ENCODE assay signal across 1 cellular context in the genomic region with DNA sequence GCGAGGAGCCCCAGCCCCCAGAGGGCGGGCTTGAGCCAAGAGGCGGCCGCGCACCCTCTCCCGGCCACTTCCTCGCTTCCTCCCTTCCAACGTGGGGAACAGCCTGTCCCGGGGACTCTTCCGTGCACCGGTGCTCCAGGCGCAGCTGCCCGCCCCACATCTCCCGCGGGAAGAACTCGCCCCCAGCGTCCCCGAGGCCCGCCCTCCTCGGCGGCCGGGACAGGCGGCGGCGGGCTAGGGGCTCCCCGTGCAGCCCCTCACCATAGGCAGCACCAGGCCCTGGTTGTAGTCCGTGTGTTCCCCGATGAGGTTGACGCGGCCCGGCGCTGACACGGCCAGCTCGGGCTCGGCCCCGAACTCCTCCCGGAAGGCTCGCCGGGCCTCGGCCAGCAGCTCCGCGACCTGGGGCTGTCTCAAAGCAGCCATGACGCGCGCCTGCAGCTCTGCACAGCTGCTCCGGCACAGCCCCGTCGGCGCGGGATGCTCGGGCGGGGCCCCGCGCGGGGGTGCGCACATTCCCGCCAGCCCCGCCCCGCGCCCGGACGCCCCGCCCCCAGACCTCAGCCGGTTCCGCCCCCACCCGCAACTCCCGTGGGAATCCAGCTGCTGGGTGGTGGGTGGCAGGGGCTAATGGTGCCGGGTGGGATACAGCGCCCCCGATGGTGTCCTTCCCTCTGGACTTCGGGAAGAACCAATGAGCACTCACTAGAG.
TF ChIP-seq lines count a peak whose summit lies in the region.

A gene (minus strand): TSS at position 482 of the 711 bp plus-strand sequence. CDS start 56 bp downstream, at position 426.

TF ChIP-seq in SK-N-SH, 30 proteins besides CTCF, POLR2A, EP300 and RAD21 (continued from another document):
- TF ChIP-seq, protein P1, sequence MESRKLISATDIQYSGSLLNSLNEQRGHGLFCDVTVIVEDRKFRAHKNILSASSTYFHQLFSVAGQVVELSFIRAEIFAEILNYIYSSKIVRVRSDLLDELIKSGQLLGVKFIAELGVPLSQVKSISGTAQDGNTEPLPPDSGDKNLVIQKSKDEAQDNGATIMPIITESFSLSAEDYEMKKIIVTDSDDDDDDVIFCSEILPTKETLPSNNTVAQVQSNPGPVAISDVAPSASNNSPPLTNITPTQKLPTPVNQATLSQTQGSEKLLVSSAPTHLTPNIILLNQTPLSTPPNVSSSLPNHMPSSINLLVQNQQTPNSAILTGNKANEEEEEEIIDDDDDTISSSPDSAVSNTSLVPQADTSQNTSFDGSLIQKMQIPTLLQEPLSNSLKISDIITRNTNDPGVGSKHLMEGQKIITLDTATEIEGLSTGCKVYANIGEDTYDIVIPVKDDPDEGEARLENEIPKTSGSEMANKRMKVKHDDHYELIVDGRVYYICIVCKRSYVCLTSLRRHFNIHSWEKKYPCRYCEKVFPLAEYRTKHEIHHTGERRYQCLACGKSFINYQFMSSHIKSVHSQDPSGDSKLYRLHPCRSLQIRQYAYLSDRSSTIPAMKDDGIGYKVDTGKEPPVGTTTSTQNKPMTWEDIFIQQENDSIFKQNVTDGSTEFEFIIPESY (IDR thresholded peaks at IDR 0.05; ENCODE audit: borderline replicate concordance, low read depth): no peak
- TF ChIP-seq MEF2A (IDR thresholded peaks at IDR 0.05; ENCODE audit: borderline replicate concordance, low read depth): no peak
- TF ChIP-seq FOXM1 (IDR thresholded peaks at IDR 0.05; ENCODE audit: low read depth): 0 out of 2 replicates have a peak, but pooled peaks have one; percentile 38
- TF ChIP-seq ELF1 (IDR thresholded peaks at IDR 0.05): no peak
- TF ChIP-seq, protein P2, sequence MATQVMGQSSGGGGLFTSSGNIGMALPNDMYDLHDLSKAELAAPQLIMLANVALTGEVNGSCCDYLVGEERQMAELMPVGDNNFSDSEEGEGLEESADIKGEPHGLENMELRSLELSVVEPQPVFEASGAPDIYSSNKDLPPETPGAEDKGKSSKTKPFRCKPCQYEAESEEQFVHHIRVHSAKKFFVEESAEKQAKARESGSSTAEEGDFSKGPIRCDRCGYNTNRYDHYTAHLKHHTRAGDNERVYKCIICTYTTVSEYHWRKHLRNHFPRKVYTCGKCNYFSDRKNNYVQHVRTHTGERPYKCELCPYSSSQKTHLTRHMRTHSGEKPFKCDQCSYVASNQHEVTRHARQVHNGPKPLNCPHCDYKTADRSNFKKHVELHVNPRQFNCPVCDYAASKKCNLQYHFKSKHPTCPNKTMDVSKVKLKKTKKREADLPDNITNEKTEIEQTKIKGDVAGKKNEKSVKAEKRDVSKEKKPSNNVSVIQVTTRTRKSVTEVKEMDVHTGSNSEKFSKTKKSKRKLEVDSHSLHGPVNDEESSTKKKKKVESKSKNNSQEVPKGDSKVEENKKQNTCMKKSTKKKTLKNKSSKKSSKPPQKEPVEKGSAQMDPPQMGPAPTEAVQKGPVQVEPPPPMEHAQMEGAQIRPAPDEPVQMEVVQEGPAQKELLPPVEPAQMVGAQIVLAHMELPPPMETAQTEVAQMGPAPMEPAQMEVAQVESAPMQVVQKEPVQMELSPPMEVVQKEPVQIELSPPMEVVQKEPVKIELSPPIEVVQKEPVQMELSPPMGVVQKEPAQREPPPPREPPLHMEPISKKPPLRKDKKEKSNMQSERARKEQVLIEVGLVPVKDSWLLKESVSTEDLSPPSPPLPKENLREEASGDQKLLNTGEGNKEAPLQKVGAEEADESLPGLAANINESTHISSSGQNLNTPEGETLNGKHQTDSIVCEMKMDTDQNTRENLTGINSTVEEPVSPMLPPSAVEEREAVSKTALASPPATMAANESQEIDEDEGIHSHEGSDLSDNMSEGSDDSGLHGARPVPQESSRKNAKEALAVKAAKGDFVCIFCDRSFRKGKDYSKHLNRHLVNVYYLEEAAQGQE (IDR thresholded peaks at IDR 0.05; ENCODE audit: low read depth, low read length): no peak
- TF ChIP-seq TEAD4 (IDR thresholded peaks at IDR 0.05; ENCODE audit: borderline replicate concordance, insufficient read depth): no peak
- TF ChIP-seq FOXJ3 (CRISPR knock-in tag; IDR thresholded peaks at IDR 0.05): no peak
- TF ChIP-seq, protein P3, sequence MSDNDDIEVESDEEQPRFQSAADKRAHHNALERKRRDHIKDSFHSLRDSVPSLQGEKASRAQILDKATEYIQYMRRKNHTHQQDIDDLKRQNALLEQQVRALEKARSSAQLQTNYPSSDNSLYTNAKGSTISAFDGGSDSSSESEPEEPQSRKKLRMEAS (IDR thresholded peaks at IDR 0.05; ENCODE audit: low read depth): peak; percentile 45; the same call in 1 of the 2 replicates
- peak; percentile 54 for TF ChIP-seq CHD2 (IDR thresholded peaks at IDR 0.05; ENCODE audit: low read length, partially characterized antibody)
- TF ChIP-seq, protein P4, sequence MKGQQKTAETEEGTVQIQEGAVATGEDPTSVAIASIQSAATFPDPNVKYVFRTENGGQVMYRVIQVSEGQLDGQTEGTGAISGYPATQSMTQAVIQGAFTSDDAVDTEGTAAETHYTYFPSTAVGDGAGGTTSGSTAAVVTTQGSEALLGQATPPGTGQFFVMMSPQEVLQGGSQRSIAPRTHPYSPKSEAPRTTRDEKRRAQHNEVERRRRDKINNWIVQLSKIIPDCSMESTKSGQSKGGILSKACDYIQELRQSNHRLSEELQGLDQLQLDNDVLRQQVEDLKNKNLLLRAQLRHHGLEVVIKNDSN (IDR thresholded peaks at IDR 0.05; ENCODE audit: borderline replicate concordance, low read depth): no peak
- TF ChIP-seq GATA2 (CRISPR knock-in tag; IDR thresholded peaks at IDR 0.05): no peak
- no peak; the same call in 1 of the 2 replicates for TF ChIP-seq RCOR1 (IDR thresholded peaks at IDR 0.05; ENCODE audit: low read length)
- no peak for TF ChIP-seq NFIC (IDR thresholded peaks at IDR 0.05; ENCODE audit: borderline replicate concordance)
- TF ChIP-seq, protein P5, sequence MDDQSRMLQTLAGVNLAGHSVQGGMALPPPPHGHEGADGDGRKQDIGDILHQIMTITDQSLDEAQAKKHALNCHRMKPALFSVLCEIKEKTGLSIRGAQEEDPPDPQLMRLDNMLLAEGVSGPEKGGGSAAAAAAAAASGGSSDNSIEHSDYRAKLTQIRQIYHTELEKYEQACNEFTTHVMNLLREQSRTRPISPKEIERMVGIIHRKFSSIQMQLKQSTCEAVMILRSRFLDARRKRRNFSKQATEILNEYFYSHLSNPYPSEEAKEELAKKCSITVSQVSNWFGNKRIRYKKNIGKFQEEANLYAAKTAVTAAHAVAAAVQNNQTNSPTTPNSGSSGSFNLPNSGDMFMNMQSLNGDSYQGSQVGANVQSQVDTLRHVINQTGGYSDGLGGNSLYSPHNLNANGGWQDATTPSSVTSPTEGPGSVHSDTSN (IDR thresholded peaks at IDR 0.05): no peak
- no peak for TF ChIP-seq FOSL2 (IDR thresholded peaks at IDR 0.05; ENCODE audit: borderline replicate concordance, low read depth)
- TF ChIP-seq RXRA (IDR thresholded peaks at IDR 0.05; ENCODE audit: borderline replicate concordance, low read depth): no peak
- no peak; the same call in 1 of the 2 replicates for TF ChIP-seq MXI1 (IDR thresholded peaks at IDR 0.05; ENCODE audit: low read depth, low read length)
- no peak for TF ChIP-seq TCF12 (IDR thresholded peaks at IDR 0.05)
- peak; percentile 57; the same call in 1 of the 2 replicates for TF ChIP-seq YY1 (IDR thresholded peaks at IDR 0.05; ENCODE audit: low read depth)
- no peak for TF ChIP-seq POLR2AphosphoS5 (IDR thresholded peaks at IDR 0.05; ENCODE audit: low read depth, low read length)
- TF ChIP-seq EZH2phosphoT487 (IDR thresholded peaks at IDR 0.05; ENCODE audit: borderline replicate concordance, low read depth): no peak
- TF ChIP-seq TAF1 (IDR thresholded peaks at IDR 0.05; ENCODE audit: borderline replicate concordance, low read depth, low read length): no peak
- TF ChIP-seq SMC3 (IDR thresholded peaks at IDR 0.05; ENCODE audit: low read depth, low read length): 0 out of 2 replicates have a peak, but pooled peaks have one; percentile 10
- TF ChIP-seq GABPA (IDR thresholded peaks at IDR 0.05; ENCODE audit: low read depth): no peak
- TF ChIP-seq NRF1 (IDR thresholded peaks at IDR 0.05; ENCODE audit: low read depth, low read length): peak; percentile 57
- TF ChIP-seq, protein P6, sequence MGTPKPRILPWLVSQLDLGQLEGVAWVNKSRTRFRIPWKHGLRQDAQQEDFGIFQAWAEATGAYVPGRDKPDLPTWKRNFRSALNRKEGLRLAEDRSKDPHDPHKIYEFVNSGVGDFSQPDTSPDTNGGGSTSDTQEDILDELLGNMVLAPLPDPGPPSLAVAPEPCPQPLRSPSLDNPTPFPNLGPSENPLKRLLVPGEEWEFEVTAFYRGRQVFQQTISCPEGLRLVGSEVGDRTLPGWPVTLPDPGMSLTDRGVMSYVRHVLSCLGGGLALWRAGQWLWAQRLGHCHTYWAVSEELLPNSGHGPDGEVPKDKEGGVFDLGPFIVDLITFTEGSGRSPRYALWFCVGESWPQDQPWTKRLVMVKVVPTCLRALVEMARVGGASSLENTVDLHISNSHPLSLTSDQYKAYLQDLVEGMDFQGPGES (IDR thresholded peaks at IDR 0.05; ENCODE audit: low read depth, low read length): no peak
- no peak for TF ChIP-seq RFX5 (IDR thresholded peaks at IDR 0.05; ENCODE audit: low read length)
